10 cellular contexts compared by ENCODE assay signal in the genomic region with DNA sequence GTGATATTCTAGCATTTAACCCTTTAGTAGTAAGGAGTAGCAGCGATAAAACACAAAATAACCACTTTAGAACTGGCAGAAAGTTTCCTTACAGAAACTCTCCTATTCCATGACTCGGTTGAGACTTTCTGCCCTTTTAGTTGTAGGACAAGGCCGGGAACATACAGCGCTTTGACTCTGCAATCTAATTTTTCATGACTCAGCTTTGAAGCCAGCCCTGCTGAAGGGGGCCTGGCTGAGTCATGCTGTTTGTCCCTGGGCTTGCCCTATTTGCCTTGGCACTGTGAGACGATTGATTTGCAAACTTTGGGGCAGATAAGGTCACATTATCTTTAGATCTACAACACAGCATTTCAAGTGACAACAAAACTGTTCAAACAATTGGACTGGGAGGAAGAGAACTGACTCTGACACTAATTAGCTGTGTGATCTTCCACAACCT.
DNase-seq lines count a peak whose midpoint lies in the region; ATAC-seq and TF ChIP-seq lines count a peak whose summit lies in the region.
"Had no signal": no experiment of that assay in that cellular context is flagged by ENCODE, and none has a peak within 500 bp of the region (broad histone marks: within the 10 kb centered on the region; RNA-seq: fewer than 3 reads in every experiment).

No MANE protein-coding gene starts in this region.

- H3K36me3 ChIP-seq in MG63 (no peaks in the 10 kb centered on the region), right lobe of liver (no peaks in the 10 kb centered on the region)
- H3K36me3 ChIP-seq: ascending aorta had no signal

- peaks cover 5% of the 10 kb centered on the region for H3K36me3 Mint-ChIP-seq in Calu3 (ENCODE audit: insufficient read depth, unreplicated experiment)
- H3K36me3 Mint-ChIP-seq: CD8-positive, alpha-beta T cell had no signal

- intact Hi-C loops in Calu3 (cut with micrococcal nuclease; ENCODE audit: unreplicated experiment) (no loop called here), right lobe of liver (cut with DNase I) (no loop called here), right cardiac atrium (cut with DNase I) (no loop called here)

- H3K4me3 Mint-ChIP-seq in Calu3 (ENCODE audit: low read depth, unreplicated experiment): no peak overlapping the region
- H3K4me3 Mint-ChIP-seq: CD8-positive, alpha-beta T cell had no signal

- H3K4me3 ChIP-seq in MG63 (no peak overlapping the region), right lobe of liver (no peak overlapping the region), right cardiac atrium (ENCODE audit: low read length) (no peak overlapping the region)
- H3K4me3 ChIP-seq: ascending aorta had no signal

- ATAC-seq in right lobe of liver: peak; percentile 92 to 99 (median 95)
- no peak for ATAC-seq in right cardiac atrium
- ATAC-seq: CD8-positive, alpha-beta T cell had no signal

- H3K27ac ChIP-seq in right lobe of liver (peak overlapping the region in 2 of 3 donors; percentile 52 to 57), right cardiac atrium (ENCODE audit: low read length) (no peak overlapping the region)
- H3K27ac ChIP-seq: ascending aorta had no signal

- 41% methylated on average over 5 of the region's 5 CpGs for WGBS in right lobe of liver (ENCODE audit: insufficient coverage, low coverage, low lambda C conversion rate, missing lambda C conversion rate)
- WGBS in right cardiac atrium: 68% methylated on average over 5 of the region's 5 CpGs

- BruUV-seq in Calu3 (replicated peaks; lab: Mats Ljungman, UMichigan): no TSS peak

- DNase-seq in Calu3 (peak; percentile 63), MG63 (peak; percentile 6), SK-N-DZ (ENCODE audit: low spot score) (peak; percentile 38), right lobe of liver (peak; percentile 69 to 89 (median 76)), middle frontal gyrus (ENCODE audit: extremely low spot score, low spot score) (no peak), right cardiac atrium (no peak), hippocampal formation (lab: John Stamatoyannopoulos, UW) (no peak)
- DNase-seq in stimulated activated CD4-positive, alpha-beta T cell treated with anti-CD3 and anti-CD28 coated beads, Interleukin-1b, Interleukin-23, amount 100 ng/mL, for 48 hours: no peak
- DNase-seq: CD8-positive, alpha-beta T cell had no signal

- H3K9me3 Mint-ChIP-seq in Calu3 (ENCODE audit: low read depth, unreplicated experiment): no peaks in the 10 kb centered on the region
- H3K9me3 Mint-ChIP-seq: CD8-positive, alpha-beta T cell had no signal

- peaks cover 36% of the 10 kb centered on the region for H3K4me1 Mint-ChIP-seq in Calu3 (ENCODE audit: low read depth, unreplicated experiment)

- CTCF ChIA-PET in Calu3 (lab: Charles Lee): interaction anchor here (0.9 kb wide), 1 partner anchor 9 kb away, joined by 3 read pairs; no protein-coding TSS in a partner anchor

- no peak for TF ChIP-seq POLR2A in right lobe of liver (IDR thresholded peaks at IDR 0.05)

- H3K27me3 ChIP-seq in MG63: no peaks in the 10 kb centered on the region
- no peaks in the 10 kb centered on the region for H3K27me3 ChIP-seq in right lobe of liver
- no peaks in the 10 kb centered on the region for H3K27me3 ChIP-seq in right cardiac atrium (ENCODE audit: control insufficient read depth, insufficient read depth)
- H3K27me3 ChIP-seq: ascending aorta had no signal

- H3K9me3 ChIP-seq in MG63: no peaks in the 10 kb centered on the region
- H3K9me3 ChIP-seq in right lobe of liver: no peaks in the 10 kb centered on the region
- no peaks in the 10 kb centered on the region for H3K9me3 ChIP-seq in right cardiac atrium (ENCODE audit: control insufficient read depth, low read length)
- H3K9me3 ChIP-seq: ascending aorta had no signal

- peaks cover 0 to 27% (median 4%) of the 10 kb centered on the region in 4 donors for H3K4me1 ChIP-seq in right lobe of liver
- H3K4me1 ChIP-seq in right cardiac atrium (ENCODE audit: control insufficient read depth, insufficient read depth, low read length): no peaks in the 10 kb centered on the region
- H3K4me1 ChIP-seq: ascending aorta had no signal

- no peaks in the 10 kb centered on the region for H3K27me3 Mint-ChIP-seq in Calu3 (ENCODE audit: unreplicated experiment)

- no peak overlapping the region for H3K27ac Mint-ChIP-seq in Calu3 (ENCODE audit: unreplicated experiment)
- H3K27ac Mint-ChIP-seq: CD8-positive, alpha-beta T cell had no signal

- TF ChIP-seq CTCF in Calu3 (IDR thresholded peaks at IDR 0.05; ENCODE audit: unreplicated experiment) (no peak), right lobe of liver (IDR thresholded peaks at IDR 0.05) (no peak)

Comparison
In these comparisons a context has a peak if more than half of its experiments do, and no peak if none do; other contexts are left out.
1. DNase-seq: peak in Calu3 (single experiment), MG63 (single experiment), SK-N-DZ (single experiment) and right lobe of liver (3 of 3); none in stimulated activated CD4-positive, alpha-beta T cell treated with anti-CD3 and anti-CD28 coated beads, Interleukin-1b, Interleukin-23, amount 100 ng/mL, for 48 hours (single experiment), middle frontal gyrus (single experiment), right cardiac atrium (0 of 3) and hippocampal formation (0 of 2).
2. ATAC-seq: peak in right lobe of liver (4 of 4); none in right cardiac atrium (0 of 2).